In the genomic region with DNA sequence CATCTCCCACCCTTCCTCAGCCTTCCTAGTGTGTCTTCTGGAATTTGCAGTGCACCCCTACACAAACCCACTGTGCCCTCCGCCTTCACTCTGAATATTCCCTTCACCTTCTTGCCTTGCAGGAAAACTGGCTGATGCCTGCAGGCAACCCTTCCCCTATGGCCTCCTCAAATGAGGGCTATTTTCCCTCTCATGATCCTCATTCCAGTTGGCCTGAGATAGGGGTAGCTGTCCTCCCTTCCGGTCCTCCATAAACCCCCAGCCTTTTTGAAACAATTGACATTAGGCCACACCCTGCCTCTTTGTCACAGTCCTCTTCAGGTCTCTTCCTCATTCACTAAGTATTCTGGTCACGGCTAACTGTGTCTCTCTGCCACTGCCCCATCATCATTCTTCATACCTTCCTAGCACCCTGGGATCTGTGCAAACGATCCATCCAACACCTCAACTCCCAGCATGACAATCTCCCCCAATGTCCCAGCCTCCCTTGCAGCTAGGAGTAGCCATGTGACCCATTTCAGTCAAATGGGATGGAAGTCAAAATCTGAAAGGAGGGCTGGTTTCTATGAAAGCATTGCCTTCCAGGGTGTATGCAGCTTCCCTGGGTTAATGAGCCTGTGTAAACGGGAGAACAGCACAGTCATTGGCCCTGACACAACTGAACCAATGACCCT, we compare ENCODE assay signal across 16 cellular contexts. TPM values are rescaled to one million over a fixed set of nuclear protein-coding genes. Genes with fewer than 3 reads are reported as not detected.
DNase-seq lines count a peak whose midpoint lies in the region; ATAC-seq and TF ChIP-seq lines count a peak whose summit lies in the region.
"Had no signal": no experiment of that assay in that cellular context is flagged by ENCODE, and none has a peak within 500 bp of the region (broad histone marks: within the 10 kb centered on the region; RNA-seq: fewer than 3 reads in every experiment).

No MANE protein-coding gene starts in this region.

- H3K9me3 Mint-ChIP-seq in chondrocyte (ENCODE audit: low read depth): peaks cover 12% of the 10 kb centered on the region
- H3K9me3 Mint-ChIP-seq: CD4-positive, alpha-beta T cell had no signal

- H3K9ac ChIP-seq in mesendoderm (ENCODE audit: low read length): no peak overlapping the region

- no peak for TF ChIP-seq CTCF in chondrocyte (IDR thresholded peaks at IDR 0.05)
- no peak for TF ChIP-seq CTCF in spleen (IDR thresholded peaks at IDR 0.05 in 8 of 11, conservative IDR thresholded peaks at IDR 0.05 in 3 of 11)

- no peak for ATAC-seq in GM18907 (IDR thresholded peaks at IDR 0.05; ENCODE audit: unreplicated experiment)
- ATAC-seq: GM12878 had no signal

- H3K4me3 ChIP-seq in mesendoderm (ENCODE audit: low read length): no peak overlapping the region
- H3K4me3 ChIP-seq in spleen: no peak overlapping the region
- H3K4me3 ChIP-seq: GM12878, HAP-1 had no signal

- H3K23ac ChIP-seq in mesendoderm (ENCODE audit: low read length): no peak overlapping the region

- no peak overlapping the region for H3K4me3 Mint-ChIP-seq in chondrocyte (ENCODE audit: unreplicated experiment)
- H3K4me3 Mint-ChIP-seq: B cell; CD4-positive, alpha-beta T cell had no signal

- H3K18ac ChIP-seq in mesendoderm (ENCODE audit: low read length): no peak overlapping the region

- no peaks in the 10 kb centered on the region for H3K4me1 ChIP-seq in mesendoderm (ENCODE audit: control insufficient read depth, low read depth, low read length)
- no peaks in the 10 kb centered on the region for H3K4me1 ChIP-seq in spleen
- H3K4me1 ChIP-seq: HAP-1 had no signal

- H2BK5ac ChIP-seq in mesendoderm (ENCODE audit: low read length): no peak overlapping the region

- no peak overlapping the region for H2BK15ac ChIP-seq in mesendoderm (replicated peaks; ENCODE audit: low read depth)

- no peak for TF ChIP-seq POLR2A in spleen (IDR thresholded peaks at IDR 0.05)

- intact Hi-C loops in spleen (cut with DNase I; ENCODE audit: low total_unique reads): no loop called here

- no peaks in the 10 kb centered on the region for H3K79me2 ChIP-seq in mesendoderm (ENCODE audit: control insufficient read depth, insufficient read depth, low read length)

- H3K4me1 Mint-ChIP-seq in chondrocyte (ENCODE audit: low read depth): peaks cover 12% of the 10 kb centered on the region
- H3K4me1 Mint-ChIP-seq: B cell had no signal

- H2BK120ac ChIP-seq in mesendoderm (ENCODE audit: low read depth, low read length): no peak overlapping the region

- no peak overlapping the region for H3K4me2 ChIP-seq in mesendoderm (ENCODE audit: low read length)

- peaks cover 7% of the 10 kb centered on the region for H3K36me3 Mint-ChIP-seq in chondrocyte (ENCODE audit: low read depth)

- peak; percentile 41 for DNase-seq in activated CD8-positive, alpha-beta memory T cell treated with anti-CD3 and anti-CD28 coated beads for 24 hours
- DNase-seq in activated CD8-positive, alpha-beta memory T cell treated with anti-CD3 and anti-CD28 coated beads, Interleukin-2, amount 50 U/mL, for 4 hours: no peak
- DNase-seq in chondrocyte (ENCODE audit: low spot score) (no peak), mesendoderm (no peak), OCI-M2 (lab: John Stamatoyannopoulos, UW; ENCODE audit: unreplicated experiment) (no peak), spleen (no peak), NCI-H510A (lab: John Stamatoyannopoulos, UW) (no peak)
- DNase-seq: 8988T; C1 segment of cervical spinal cord; CD4-positive, alpha-beta T cell; DMS79; GOT3 had no signal

- peak overlapping the region; percentile 68 for H3K27ac Mint-ChIP-seq in chondrocyte (ENCODE audit: unreplicated experiment)
- H3K27ac Mint-ChIP-seq: B cell; CD4-positive, alpha-beta T cell had no signal

- no CpG with 5 or more reads among the region's 5 CpGs for WGBS in mesendoderm (ENCODE audit: extremely low coverage, insufficient coverage, low lambda C conversion rate)
- WGBS in spleen, 5 donors: 80 to 87% (median 81%) methylated on average over 5 of the region's 5 CpGs

- no peaks in the 10 kb centered on the region for H3K79me1 ChIP-seq in mesendoderm (ENCODE audit: low read length)

- H2AK5ac ChIP-seq in mesendoderm (ENCODE audit: low read length): no peak overlapping the region

- no peak overlapping the region for H3K4ac ChIP-seq in mesendoderm (ENCODE audit: low read depth, low read length)

- H3K27me3 ChIP-seq in mesendoderm (ENCODE audit: insufficient read depth, low read length, poor library complexity) (no peaks in the 10 kb centered on the region), spleen (replicated peaks in 1 of 7) (peaks cover 0 to 30% (median 0%) of the 10 kb centered on the region in 7 donors)

- H3K27me3 Mint-ChIP-seq in chondrocyte (ENCODE audit: low read depth): peaks cover 6% of the 10 kb centered on the region

- no peak overlapping the region for H4K5ac ChIP-seq in mesendoderm (ENCODE audit: low read length)

- H3K27ac ChIP-seq in mesendoderm (ENCODE audit: low read depth, low read length) (no peak overlapping the region), spleen (no peak overlapping the region)

- no peak overlapping the region for H4K8ac ChIP-seq in mesendoderm (ENCODE audit: low read depth, low read length)

- H3K9me3 ChIP-seq in spleen: peaks cover 0 to 5% (median 0%) of the 10 kb centered on the region in 8 donors

- H3K56ac ChIP-seq in mesendoderm (ENCODE audit: low read length): peak overlapping the region; percentile 38

- H3K36me3 ChIP-seq in mesendoderm (ENCODE audit: control insufficient read depth, insufficient read depth, low read length) (no peaks in the 10 kb centered on the region), spleen (no peaks in the 10 kb centered on the region)
- H3K36me3 ChIP-seq: HAP-1 had no signal

RNA-seq across cellular contexts. Expression of a gene that starts 8.5 kb away (rescaled TPM):
- total RNA-seq in chondrocyte (2.2 to 3.5 TPM (median 2.4 TPM) in 3 replicates), spleen (1 to 10 TPM in 5 of 7 donors, under 1 TPM in 2; 0.47 to 3.0 (median 1.6) TPM)
- polyA plus RNA-seq in mesendoderm (2013, experiment 1 of 2): 14.0 TPM
- polyA plus RNA-seq in mesendoderm (2013, experiment 2 of 2): 14.1 TPM
- under 1 TPM; 0.22 to 0.59 (median 0.42) TPM for polyA plus RNA-seq in spleen
